Comparison of ENCODE assay signal across 18 cellular contexts in the genomic region with DNA sequence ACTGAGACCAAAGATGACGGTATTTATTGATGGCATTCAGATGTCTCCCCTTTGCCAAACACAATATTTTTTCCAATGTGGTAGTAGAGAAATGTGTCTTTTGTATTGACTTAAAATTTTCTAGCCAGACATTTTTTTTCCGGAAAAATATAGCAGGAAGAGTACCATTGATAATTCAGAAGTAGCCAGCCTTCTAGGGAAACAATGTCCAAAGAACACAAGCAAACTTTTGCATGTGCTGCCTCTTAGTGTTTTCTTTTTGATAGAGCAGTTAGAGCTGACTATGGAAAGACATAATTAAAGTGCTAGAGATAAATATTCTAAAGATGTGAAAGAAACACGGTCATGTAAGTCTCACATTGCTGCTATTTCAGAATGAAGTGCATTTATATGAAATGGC.
"Had no signal": no experiment of that assay in that cellular context is flagged by ENCODE, and none has a peak within 500 bp of the region (broad histone marks: within the 10 kb centered on the region; RNA-seq: fewer than 3 reads in every experiment).

No MANE protein-coding gene starts in this region.

- H3K36me3 Mint-ChIP-seq: activated naive CD8-positive, alpha-beta T cell; natural killer cell had no signal

- H3K27ac Mint-ChIP-seq: activated naive CD8-positive, alpha-beta T cell; natural killer cell had no signal

- DNase-seq: activated CD4-positive, alpha-beta T cell treated with anti-CD3 and anti-CD28 coated beads for 1 hour; activated CD4-positive, alpha-beta T cell treated with anti-CD3 and anti-CD28 coated beads, Interleukin-2, amount 50 U/mL, for 48 hours; activated effector memory CD4-positive, alpha-beta T cell treated with anti-CD3 and anti-CD28 coated beads, Interleukin-2, amount 50 U/mL, for 16 hours; activated T-cell treated with anti-CD3 and anti-CD28 coated beads, Interleukin-2, amount 50 U/mL, for 4 hours; amygdala; hypothalamus; natural killer cell; nucleus accumbens; psoas muscle; stimulated activated CD4-positive, alpha-beta T cell treated with anti-CD3 and anti-CD28 coated beads, Interleukin-2, amount 100 ng/mL, for 48 hours; stomach; thyroid gland had no signal

- FAIRE-seq: colon had no signal

- H3K27me3 ChIP-seq: breast epithelium, stomach, thyroid gland, vagina had no signal

- H3K4me3 ChIP-seq: breast epithelium, lung, psoas muscle, stomach, thyroid gland, vagina had no signal

- H3K4me3 Mint-ChIP-seq: activated naive CD8-positive, alpha-beta T cell; activated T-cell treated with anti-CD3 and anti-CD28 coated beads, Interleukin-2, amount 50 U/mL, for 4 hours; natural killer cell had no signal

- H3K9me3 ChIP-seq: breast epithelium, psoas muscle, stomach, thyroid gland, vagina had no signal

- H3K4me1 Mint-ChIP-seq: natural killer cell had no signal

- H3K27ac ChIP-seq: breast epithelium, psoas muscle, stomach, thyroid gland, vagina had no signal

- ATAC-seq: activated T-cell treated with anti-CD3 and anti-CD28 coated beads, Interleukin-2, amount 50 U/mL, for 4 hours; natural killer cell; psoas muscle; sciatic nerve had no signal

- H3K36me3 ChIP-seq: breast epithelium, thyroid gland, vagina had no signal

- H3K4me1 ChIP-seq: breast epithelium, psoas muscle, stomach, thyroid gland, vagina had no signal

- H3K27me3 Mint-ChIP-seq: activated naive CD8-positive, alpha-beta T cell had no signal
